In genomic region chr7:30754315-30754877, GRCh38 we compare ENCODE assay signal across 18 cellular contexts. TPM values are rescaled to one million over a fixed set of nuclear protein-coding genes. Genes with fewer than 3 reads are reported as not detected.
DNase-seq lines count a peak whose midpoint lies in the region; ATAC-seq, FAIRE-seq and TF ChIP-seq lines count a peak whose summit lies in the region.
"Had no signal": no experiment of that assay in that cellular context is flagged by ENCODE, and none has a peak within 500 bp of the region (broad histone marks: within the 10 kb centered on the region; RNA-seq: fewer than 3 reads in every experiment).

No MANE protein-coding gene starts in this region.

- H3K27me3 ChIP-seq in heart right ventricle (no peaks in the 10 kb centered on the region), lung (ENCODE audit: control insufficient read depth, insufficient read depth) (no peaks in the 10 kb centered on the region)

- peaks cover 19 to 95% (median 66%) of the 10 kb centered on the region in 9 donors for H3K4me1 ChIP-seq in heart right ventricle
- peaks cover 8 to 24% of the 10 kb centered on the region in 2 donors for H3K4me1 ChIP-seq in lung (ENCODE audit: control insufficient read depth in 2 of 2, insufficient read depth in 2 of 2, low read length in 2 of 2)
- H3K4me1 ChIP-seq: HAP-1 had no signal

- peaks cover 15% of the 10 kb centered on the region for H3K36me3 Mint-ChIP-seq in endothelial cell (ENCODE audit: low read depth, unreplicated experiment)
- H3K36me3 Mint-ChIP-seq: CD14-positive monocyte had no signal

- peak overlapping the region; percentile 33 for H3K27ac Mint-ChIP-seq in endothelial cell (ENCODE audit: unreplicated experiment)
- H3K27ac Mint-ChIP-seq: CD14-positive monocyte had no signal

- peaks cover 0 to 14% (median 0%) of the 10 kb centered on the region in 9 donors for H3K36me3 ChIP-seq in heart right ventricle
- H3K36me3 ChIP-seq in lung (ENCODE audit: control insufficient read depth in 2 of 2, insufficient read depth in 2 of 2, low read length in 2 of 2): no peaks in the 10 kb centered on the region
- H3K36me3 ChIP-seq: HAP-1 had no signal

- DNase-seq in heart right ventricle (no peak), cardiac septum (ENCODE audit: low spot score) (no peak), endothelial cell (ENCODE audit: low spot score) (no peak), lung (ENCODE audit: low spot score) (no peak), urothelium cell line (ENCODE audit: low spot score) (no peak), RKO (ENCODE audit: low spot score) (no peak)
- DNase-seq: 8988T, DND-41, NCI-H1105, NCI-H2081 treated with DMSO at 0.1 percent for 48 hours had no signal

- peak overlapping the region; percentile 9 for H3K4me3 Mint-ChIP-seq in endothelial cell (ENCODE audit: unreplicated experiment)
- H3K4me3 Mint-ChIP-seq: CD14-positive monocyte had no signal

- no peaks in the 10 kb centered on the region for H3K9me3 Mint-ChIP-seq in endothelial cell (ENCODE audit: unreplicated experiment)

- ATAC-seq in heart right ventricle: no peak
- no peak for ATAC-seq in lung (ENCODE audit: insufficient read depth, low FRiP score)
- ATAC-seq in GM21825 (IDR thresholded peaks at IDR 0.05; ENCODE audit: unreplicated experiment): no peak
- ATAC-seq in HG03280 (IDR thresholded peaks at IDR 0.05; ENCODE audit: unreplicated experiment): no peak
- ATAC-seq: Panc1 had no signal

- H3K9me3 ChIP-seq in heart right ventricle (peaks cover 0 to 10% (median 0%) of the 10 kb centered on the region in 11 donors), lung (ENCODE audit: control insufficient read depth in 2 of 2, insufficient read depth in 1 of 2, low read length in 1 of 2) (no peaks in the 10 kb centered on the region)
- H3K9me3 ChIP-seq: HAP-1 had no signal

- H3K4me3 ChIP-seq in heart right ventricle (peak overlapping the region in 8 of 10 donors; percentile 42 to 59 (median 54)), lung (peak overlapping the region; percentile 4)
- H3K4me3 ChIP-seq: HAP-1 had no signal

- peaks cover 5% of the 10 kb centered on the region for H3K27me3 Mint-ChIP-seq in endothelial cell (ENCODE audit: unreplicated experiment)

- intact Hi-C loops in heart right ventricle (cut with DNase I) (loop anchor here in 2 of 10 donors (5.0 kb wide), 2 partner anchors 163 to 183 kb away; no protein-coding TSS in a partner anchor), cardiac septum (cut with DNase I) (loop anchor here (5.0 kb wide), 2 partner anchors 43 to 158 kb away; partner anchors contain the start of gene AQP1)

- 91 to 93% methylated on average over 6 of the region's 6 CpGs for whole genome bisulfite sequencing in heart right ventricle, 2 donors
- 88 to 91% methylated on average over 6 of the region's 6 CpGs for WGBS in lung, 2 donors

- H3K27ac ChIP-seq in heart right ventricle (peak overlapping the region in 2 of 10 donors; percentile 87 to 93), lung (ENCODE audit: low read depth in 1 of 2, low read length in 1 of 2) (no peak overlapping the region)
- H3K27ac ChIP-seq: HL-60 had no signal

- TF ChIP-seq CTCF in heart right ventricle (IDR thresholded peaks at IDR 0.05) (no peak), endothelial cell (IDR thresholded peaks at IDR 0.05; ENCODE audit: unreplicated experiment) (no peak), lung (IDR thresholded peaks at IDR 0.05; ENCODE audit: control extremely low read depth, extremely low read depth) (no peak)

- peak; percentile 96 for FAIRE-seq in urothelium cell line (lab: Jason Lieb, UNC)

- peaks cover 9% of the 10 kb centered on the region for H3K4me1 Mint-ChIP-seq in endothelial cell (ENCODE audit: unreplicated experiment)
- H3K4me1 Mint-ChIP-seq: CD14-positive monocyte had no signal

RNA-seq across cellular contexts. Expression of gene INMT, which starts 2.5 kb away (rescaled TPM):
- total RNA-seq in heart right ventricle: 10 to 100 TPM; 12.3 to 57.3 (median 26.9) TPM
- polyA plus RNA-seq in heart right ventricle: 10 to 100 TPM; 14.2 to 56.3 TPM
- total RNA-seq in cardiac septum: 17.3 TPM
- total RNA-seq in endothelial cell (ENCODE audit: unreplicated experiment): 1.4 TPM
- 100 to 1,000 TPM; 157 to 200 TPM for total RNA-seq in lung
- polyA plus RNA-seq in lung: 10 to 100 TPM; 88.7 to 97.2 TPM
- total RNA-seq: HT1080, NCI-H460 had no signal
- polyA plus RNA-seq: CD14-positive monocyte had no signal

RNA-seq across cellular contexts. Expression of gene MINDY4, which starts 16.8 kb away (rescaled TPM):
- total RNA-seq in heart right ventricle: 1 to 10 TPM; 2.1 to 5.4 (median 3.2) TPM
- polyA plus RNA-seq in heart right ventricle: 1 to 10 TPM; 1.9 to 2.4 TPM
- 2.1 TPM for total RNA-seq in cardiac septum
- total RNA-seq in endothelial cell (ENCODE audit: unreplicated experiment): 4.7 TPM
- 10 to 100 TPM; 13.3 to 24.1 TPM for total RNA-seq in lung
- 1 to 10 TPM; 5.0 to 8.1 TPM for polyA plus RNA-seq in lung
